18 cellular contexts compared by ENCODE assay signal in the genomic region with DNA sequence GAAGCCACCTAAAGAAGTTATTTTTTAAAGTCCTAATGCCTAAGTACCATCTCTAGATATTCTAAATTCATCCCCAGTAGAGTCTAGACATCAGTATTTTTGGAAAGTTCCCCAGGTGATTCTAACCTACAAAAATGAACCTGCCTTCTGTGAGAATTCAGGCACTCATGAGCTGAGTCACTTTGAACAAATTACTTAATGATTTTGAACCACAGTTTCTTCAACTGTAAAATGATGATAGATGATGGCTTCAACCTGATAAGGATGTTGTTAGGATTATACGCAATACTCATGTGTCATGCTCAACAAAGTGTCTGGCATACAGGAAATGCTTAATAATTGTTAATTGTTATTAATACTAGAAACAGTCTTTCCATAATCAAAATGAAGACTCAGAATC.
"Had no signal": no experiment of that assay in that cellular context is flagged by ENCODE, and none has a peak within 500 bp of the region (broad histone marks: within the 10 kb centered on the region; RNA-seq: fewer than 3 reads in every experiment).

No MANE protein-coding gene starts in this region.

- DNase-seq: effector memory CD8-positive, alpha-beta T cell; heart right ventricle; hypothalamus; left cardiac atrium; left ventricle myocardium superior; mesendoderm; naive B cell; psoas muscle; retina; right lobe of liver; spleen; stimulated activated CD4-positive, alpha-beta T cell treated with anti-CD3 and anti-CD28 coated beads, Interleukin-15, amount 100 ng/mL, for 24 hours; stimulated activated CD4-positive, alpha-beta T cell treated with anti-CD3 and anti-CD28 coated beads, Interleukin-1b, Interleukin-23, amount 100 ng/mL, for 48 hours; stimulated activated CD4-positive, alpha-beta T cell treated with anti-CD3 and anti-CD28 coated beads, Interleukin-4, amount 100 ng/mL, for 24 hours had no signal

- H3K9me3 ChIP-seq: heart right ventricle, psoas muscle, right lobe of liver, spleen, thoracic aorta, transverse colon had no signal

- H3K4me1 ChIP-seq: heart right ventricle, psoas muscle, right lobe of liver, spleen had no signal

- ATAC-seq: effector memory CD8-positive, alpha-beta T cell; heart right ventricle; left cardiac atrium; left ventricle myocardium superior; psoas muscle; right lobe of liver; stimulated activated memory B cell treated with anti-CD40 and anti-IgM and Interleukin-4, amounts not matched to agents 10 μg/mL and 1 μg/mL and 100 μg/mL, for 72 hours had no signal

- H3K27ac ChIP-seq: heart right ventricle, psoas muscle, right lobe of liver, spleen, thoracic aorta had no signal

- H3K4me3 ChIP-seq: heart right ventricle, lung, psoas muscle, right lobe of liver, spleen, thoracic aorta, transverse colon had no signal

- H3K36me3 ChIP-seq: heart right ventricle, right lobe of liver, spleen, thoracic aorta, transverse colon had no signal

- H3K27me3 ChIP-seq: heart right ventricle, right lobe of liver, spleen, transverse colon had no signal
